Comparison of ENCODE assay signal across 25 cellular contexts in the genomic region with DNA sequence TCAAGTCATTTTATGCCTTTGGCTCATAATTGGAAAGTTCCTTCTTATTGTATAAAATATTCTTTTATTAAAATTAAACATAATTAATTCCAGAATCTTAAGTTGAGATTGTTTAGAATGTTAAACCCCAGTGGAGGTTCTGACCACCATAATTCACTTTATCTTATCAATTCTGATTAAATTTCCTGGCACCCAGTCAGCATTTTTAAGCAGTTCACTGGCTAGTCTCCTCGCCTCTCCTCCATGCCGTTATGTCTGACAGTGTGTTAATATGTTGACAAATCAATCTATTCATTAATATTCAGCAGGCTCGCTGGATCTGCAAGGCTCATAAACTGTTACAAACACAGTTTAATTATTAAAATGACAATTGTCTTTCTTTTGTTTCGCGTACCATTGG.
"Had no signal": no experiment of that assay in that cellular context is flagged by ENCODE, and none has a peak within 500 bp of the region (broad histone marks: within the 10 kb centered on the region; RNA-seq: fewer than 3 reads in every experiment).

No MANE protein-coding gene starts in this region.

- H3K36me3 ChIP-seq: cardiac muscle cell, tibial artery had no signal

- H3K4me3 ChIP-seq: body of pancreas, cardiac muscle cell, mucosa of descending colon, tibial artery had no signal

- ATAC-seq: activated CD4-positive, alpha-beta T cell treated with anti-CD3 and anti-CD28 coated beads for 36 hours; body of pancreas; left ventricle myocardium superior; mucosa of descending colon; sciatic nerve; stimulated activated effector memory CD8-positive, alpha-beta T cell treated with anti-CD3 and anti-CD28 coated beads, Interleukin-12 subunit alpha, Interleukin-12 subunit beta, amount 100 ng/mL, for 72 hours; stimulated activated naive CD8-positive, alpha-beta T cell treated with anti-CD3 and anti-CD28 coated beads, Interleukin-15, amount 100 ng/mL, for 72 hours had no signal

- H3K27me3 ChIP-seq: body of pancreas, cardiac muscle cell, tibial artery had no signal

- H3K9me3 ChIP-seq: body of pancreas, mucosa of descending colon, tibial artery had no signal

- DNase-seq: activated B cell treated with CpG ODN at 0.5 μM for 24 hours; activated CD4-positive, alpha-beta T cell treated with anti-CD3 and anti-CD28 coated beads for 36 hours; activated CD4-positive, alpha-beta T cell treated with anti-CD3 and anti-CD28 coated beads, Interleukin-2, amount 50 U/mL, for 4 hours; activated CD8-positive, alpha-beta memory T cell treated with anti-CD3 and anti-CD28 coated beads for 24 hours; activated CD8-positive, alpha-beta memory T cell treated with anti-CD3 and anti-CD28 coated beads, Interleukin-2, amount 50 U/mL, for 4 hours; activated naive CD4-positive, alpha-beta T cell treated with Interleukin-2 at 50 U/mL for 16 hours; activated naive CD8-positive, alpha-beta T cell treated with anti-CD3 and anti-CD28 coated beads for 36 hours; activated T-cell treated with anti-CD3 and anti-CD28 coated beads, Interleukin-2, amount 50 U/mL, for 48 hours; body of pancreas; effector CD4-positive, alpha-beta T cell; foreskin melanocyte; immature natural killer cell; kidney glomerular epithelial cell; left ventricle myocardium superior; mesendoderm; mucosa of descending colon; occipital lobe; small intestine; stimulated activated CD4-positive, alpha-beta T cell treated with anti-CD3 and anti-CD28 coated beads, Interleukin-2, amount 100 ng/mL, for 24 hours; stimulated activated naive CD8-positive, alpha-beta T cell treated with anti-CD3 and anti-CD28 coated beads, Interleukin-15, amount 100 ng/mL, for 72 hours; T1000; tibial artery had no signal
